ENCODE assay signal across 31 cellular contexts in the genomic region with DNA sequence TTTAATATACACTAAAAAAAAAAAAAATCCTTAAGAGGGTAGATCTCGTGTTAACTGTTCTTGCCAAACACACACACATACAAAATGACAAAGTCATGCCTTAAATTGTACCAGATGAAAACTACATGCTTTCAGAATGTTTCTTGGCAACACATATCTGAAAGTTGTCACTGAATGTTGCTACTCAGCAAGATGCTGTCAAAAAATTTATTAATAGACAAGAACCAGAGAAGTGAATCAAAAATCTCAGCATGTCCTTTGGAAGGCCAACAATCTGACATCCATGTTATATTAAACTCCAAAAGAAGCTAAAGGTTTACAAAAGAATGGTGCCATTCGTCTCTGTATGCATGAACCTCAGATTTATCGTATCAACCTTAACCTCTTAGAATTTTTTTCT.
"Had no signal": no experiment of that assay in that cellular context is flagged by ENCODE, and none has a peak within 500 bp of the region (broad histone marks: within the 10 kb centered on the region; RNA-seq: fewer than 3 reads in every experiment).

No MANE protein-coding gene starts in this region.

- H3K4me3 ChIP-seq: adrenal gland, ascending aorta, cardiac muscle cell had no signal

- H3K27me3 ChIP-seq: adrenal gland, ascending aorta, cardiac muscle cell had no signal

- ATAC-seq: activated CD4-positive, alpha-beta T cell treated with anti-CD3 and anti-CD28 coated beads for 36 hours; activated CD4-positive, CD25-positive, alpha-beta regulatory T cell treated with anti-CD3 and anti-CD28 coated beads, Interleukin-2, amount 50 U/mL, for 24 hours; activated CD8-positive, alpha-beta memory T cell treated with anti-CD3 and anti-CD28 coated beads, Interleukin-2, amount 10 ng/mL, durations not matched to agents 7 days and 5 days; activated CD8-positive, alpha-beta T cell treated with anti-CD3 and anti-CD28 coated beads, Interleukin-2, amount 10 ng/mL, durations not matched to agents 7 days and 5 days; activated naive CD4-positive, alpha-beta T cell treated with anti-CD3 and anti-CD28 coated beads, Interleukin-2, amount 50 U/mL, for 72 hours; activated T-helper 17 cell treated with anti-CD3 and anti-CD28 coated beads, Interleukin-2, amount 50 U/mL, for 72 hours; WTC11 had no signal

- H3K27ac ChIP-seq: adrenal gland, ascending aorta, cardiac muscle cell, WERI-Rb-1 had no signal

- H3K36me3 ChIP-seq: adrenal gland, ascending aorta, cardiac muscle cell, WERI-Rb-1 had no signal

- H3K4me1 ChIP-seq: adrenal gland, ascending aorta had no signal

- DNase-seq: activated CD4-positive, alpha-beta memory T cell treated with anti-CD3 and anti-CD28 coated beads, Interleukin-2, amount 10 ng/mL, durations not matched to agents 7 days and 5 days; activated CD4-positive, alpha-beta T cell treated with anti-CD3 and anti-CD28 coated beads for 1 hour; activated CD4-positive, alpha-beta T cell treated with anti-CD3 and anti-CD28 coated beads for 36 hours; activated CD4-positive, alpha-beta T cell treated with anti-CD3 and anti-CD28 coated beads for 48 hours; activated CD4-positive, alpha-beta T cell treated with anti-CD3 and anti-CD28 coated beads, Interleukin-2, amount 10 ng/mL, durations not matched to agents 7 days and 5 days; activated CD4-positive, alpha-beta T cell treated with anti-CD3 and anti-CD28 coated beads, Interleukin-2, amount 50 U/mL, for 48 hours; activated CD4-positive, CD25-positive, alpha-beta regulatory T cell; activated CD8-positive, alpha-beta memory T cell treated with anti-CD3 and anti-CD28 coated beads for 24 hours; activated CD8-positive, alpha-beta memory T cell treated with anti-CD3 and anti-CD28 coated beads, Interleukin-2, amount 10 ng/mL, durations not matched to agents 7 days and 5 days; activated CD8-positive, alpha-beta memory T cell treated with anti-CD3 and anti-CD28 coated beads, Interleukin-2, amount 50 U/mL, for 48 hours; activated CD8-positive, alpha-beta T cell treated with anti-CD3 and anti-CD28 coated beads, Interleukin-2, amount 10 ng/mL, durations not matched to agents 7 days and 5 days; activated effector memory CD4-positive, alpha-beta T cell treated with anti-CD3 and anti-CD28 coated beads, Interleukin-2, amount 50 U/mL, for 16 hours; activated gamma-delta T cell treated with Interleukin-2 at 50 U/mL for 16 hours; activated naive CD4-positive, alpha-beta T cell; activated naive CD4-positive, alpha-beta T cell treated with anti-CD3 and anti-CD28 coated beads for 36 hours; activated naive CD4-positive, alpha-beta T cell treated with anti-CD3 and anti-CD28 coated beads, Interleukin-2, amount 50 U/mL, for 16 hours; activated naive CD8-positive, alpha-beta T cell treated with anti-CD3 and anti-CD28 coated beads for 36 hours; activated T-cell treated with anti-CD3 and anti-CD28 coated beads, Interleukin-2, amount 50 U/mL, for 24 hours; activated T-cell treated with anti-CD3 and anti-CD28 coated beads, Interleukin-2, amount 50 U/mL, for 48 hours; adrenal gland; amniotic stem cell; T-helper 1 cell; T-helper 2 cell; T-helper 9 cell; WERI-Rb-1 had no signal

- H3K9me3 ChIP-seq: adrenal gland had no signal
